ENCODE assay signal across 19 cellular contexts in the genomic region with DNA sequence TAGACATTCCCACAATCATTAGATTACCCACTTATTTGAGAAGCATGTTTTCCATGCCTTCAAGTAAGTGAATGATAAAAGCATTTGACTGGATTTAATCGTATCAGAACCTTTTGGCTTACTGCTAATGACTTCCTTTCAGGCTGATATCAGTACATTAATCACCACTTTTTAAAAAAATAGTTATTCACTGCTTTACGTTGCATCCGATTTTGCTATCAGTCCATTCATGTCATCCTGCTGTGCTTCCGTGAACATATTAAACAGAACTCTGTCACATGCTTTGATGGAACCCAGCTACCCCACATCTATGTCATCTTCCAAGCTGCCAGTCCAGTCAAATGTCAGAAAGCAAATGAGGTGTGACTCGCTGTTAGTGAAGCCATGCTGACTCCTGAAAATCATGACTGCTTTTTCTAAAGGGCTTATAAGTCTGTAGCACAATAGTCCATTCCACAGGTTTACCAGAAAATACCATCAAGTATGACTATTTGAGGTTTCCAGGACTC.
DNase-seq lines count a peak whose midpoint lies in the region; ATAC-seq and TF ChIP-seq lines count a peak whose summit lies in the region.
"Had no signal": no experiment of that assay in that cellular context is flagged by ENCODE, and none has a peak within 500 bp of the region (broad histone marks: within the 10 kb centered on the region; RNA-seq: fewer than 3 reads in every experiment).

No MANE protein-coding gene starts in this region.

- H3K36me3 ChIP-seq in ACC112 (ENCODE audit: insufficient read depth, low read length) (no peaks in the 10 kb centered on the region), kidney epithelial cell (ENCODE audit: control insufficient read depth, insufficient read depth, low read length) (no peaks in the 10 kb centered on the region)
- H3K36me3 ChIP-seq: adrenal gland, esophagus muscularis mucosa, right lobe of liver, thoracic aorta had no signal

- H3K27ac ChIP-seq in ACC112 (ENCODE audit: low read depth, low read length): peak overlapping the region; percentile 38
- H3K27ac ChIP-seq: adrenal gland, esophagus muscularis mucosa, right lobe of liver, thoracic aorta had no signal

- H3K79me2 ChIP-seq in ACC112 (ENCODE audit: control insufficient read depth, insufficient read depth, low read length, unreplicated experiment): no peaks in the 10 kb centered on the region

- H2AFZ ChIP-seq in ACC112 (ENCODE audit: low read length, unreplicated experiment): peak overlapping the region; percentile 40

- ATAC-seq in stimulated activated naive CD8-positive, alpha-beta T cell treated with anti-CD3 and anti-CD28 coated beads, Interleukin-15, Interleukin-2, amounts not matched to agents 100 U/mL and 50 U/mL, for 24 hours: no peak
- ATAC-seq in GM19351 (IDR thresholded peaks at IDR 0.05; ENCODE audit: unreplicated experiment): no peak
- ATAC-seq: activated T-cell treated with anti-CD3 and anti-CD28 coated beads, Interleukin-2, amount 50 U/mL, for 72 hours; right lobe of liver had no signal

- no peak overlapping the region for H3K4me3 ChIP-seq in ACC112 (ENCODE audit: low read depth, low read length)
- H3K4me3 ChIP-seq in kidney epithelial cell (ENCODE audit: low read depth, low read length): no peak overlapping the region
- H3K4me3 ChIP-seq: adrenal gland, esophagus muscularis mucosa, right lobe of liver, thoracic aorta had no signal

- no peaks in the 10 kb centered on the region for H3K27me3 ChIP-seq in ACC112 (ENCODE audit: insufficient read depth, low read length)
- H3K27me3 ChIP-seq in kidney epithelial cell (ENCODE audit: control insufficient read depth, insufficient read depth, low read length): no peaks in the 10 kb centered on the region
- H3K27me3 ChIP-seq: adrenal gland, esophagus muscularis mucosa, right lobe of liver had no signal

- DNase-seq in HS-5 (ENCODE audit: low read depth): peak; percentile 43
- DNase-seq in astrocyte of the hippocampus (ENCODE audit: low read depth, low spot score): peak; percentile 78
- peak; percentile 55 for DNase-seq in kidney epithelial cell (ENCODE audit: low read depth)
- DNase-seq in NCI-H2171 (lab: John Stamatoyannopoulos, UW): no peak
- DNase-seq in NCI-H146 treated with DMSO at 0.1 percent for 48 hours (lab: John Stamatoyannopoulos, UW; ENCODE audit: unreplicated experiment): no peak
- DNase-seq in stimulated activated naive CD8-positive, alpha-beta T cell treated with anti-CD3 and anti-CD28 coated beads, Interleukin-15, Interleukin-2, amounts not matched to agents 100 U/mL and 50 U/mL, for 24 hours: no peak
- DNase-seq: activated CD4-positive, alpha-beta T cell treated with anti-CD3 and anti-CD28 coated beads, Interleukin-2, amount 50 U/mL, for 48 hours; activated T-cell treated with anti-CD3 and anti-CD28 coated beads, Interleukin-2, amount 50 U/mL, for 72 hours; adrenal gland; dermis blood vessel endothelial cell; GOT3; NCI-H2171 treated with DMSO at 0.1 percent for 48 hours; NK-92 treated with Interleukin-12 subunit alpha and Interleukin-12 subunit beta, amount 100 ng/mL, for 24 hours; right lobe of liver; stimulated activated CD4-positive, alpha-beta T cell treated with anti-CD3 and anti-CD28 coated beads, Interleukin-4, amount 100 ng/mL, for 1 hour had no signal

- H3K4me1 ChIP-seq in ACC112 (ENCODE audit: control insufficient read depth, insufficient read depth, low read length, unreplicated experiment): peaks cover 38% of the 10 kb centered on the region
- H3K4me1 ChIP-seq: adrenal gland, right lobe of liver had no signal

- no peak for TF ChIP-seq CTCF in kidney epithelial cell (IDR thresholded peaks at IDR 0.05; ENCODE audit: insufficient read depth, low read length, poor library complexity, severe bottlenecking)

Comparison
In these comparisons a context has a peak if more than half of its experiments do, and no peak if none do; other contexts are left out.
1. DNase-seq: peak in HS-5 (single experiment), astrocyte of the hippocampus (single experiment) and kidney epithelial cell (single experiment); none in NCI-H2171 (single experiment), NCI-H146 treated with DMSO at 0.1 percent for 48 hours (single experiment) and stimulated activated naive CD8-positive, alpha-beta T cell treated with anti-CD3 and anti-CD28 coated beads, Interleukin-15, Interleukin-2, amounts not matched to agents 100 U/mL and 50 U/mL, for 24 hours (single experiment).